ENCODE assay signal across 1 cellular context in genomic region chr16:4350787-4351659, GRCh38.
A peak's percentile ranks its signal among the peaks of the same experiment; 100 is the strongest.
TF ChIP-seq lines count a peak whose summit lies in the region.

PAM16 (minus strand) TSS chr16:4351321; CDS start chr16:4351234, 87 bp downstream.

TF ChIP-seq in K562, 482 proteins besides CTCF, POLR2A, EP300 and RAD21 (continued from another document and continues in another):
- TF ChIP-seq UBTF (IDR thresholded peaks at IDR 0.05; ENCODE audit: borderline replicate concordance in 1 of 2, low read depth in 2 of 2, low read length in 2 of 2) (no peak), MNT (conservative IDR thresholded peaks at IDR 0.05) (peak; percentile 47 to 69), ATF1 (CRISPR knock-in tag; IDR thresholded peaks at IDR 0.05) (peak; percentile 7; the same call in 1 of the 2 replicates), ATF1 (tag; IDR thresholded peaks at IDR 0.05) (0 out of 2 replicates have a peak, but pooled peaks have one; percentile 24), KDM5B (IDR thresholded peaks at IDR 0.05; ENCODE audit: insufficient replicate concordance, low read depth, low read length) (peak; percentile 49), ELK1 (CRISPR knock-in tag; IDR thresholded peaks at IDR 0.05) (no peak), ZBTB12 (CRISPR knock-in tag; IDR thresholded peaks at IDR 0.05) (no peak), TFAP4 (CRISPR knock-in tag; IDR thresholded peaks at IDR 0.05; ENCODE audit: borderline replicate concordance) (peak; percentile 61), PPARD (CRISPR knock-in tag; IDR thresholded peaks at IDR 0.05) (no peak), ZNF512 (tag; IDR thresholded peaks at IDR 0.05) (no peak), ZNF232 (CRISPR knock-in tag; IDR thresholded peaks at IDR 0.05) (0 out of 2 replicates have a peak, but pooled peaks have one; percentile 25), HDAC1 (IDR thresholded peaks at IDR 0.05) (peak in 1 of 2 experiments; percentile 83; a peak in 2 of 4 replicates), MEF2D (tag; conservative IDR thresholded peaks at IDR 0.05; ENCODE audit: low read depth) (no peak), ZC3H8 (IDR thresholded peaks at IDR 0.05) (no peak), EWSR1 (IDR thresholded peaks at IDR 0.05; ENCODE audit: borderline replicate concordance, low read depth, partially characterized antibody) (no peak), BCOR (IDR thresholded peaks at IDR 0.05) (no peak), HNRNPL (IDR thresholded peaks at IDR 0.05; ENCODE audit: low read depth, low read length) (0 out of 2 replicates have a peak, but pooled peaks have one; percentile 21), POLR2AphosphoS5 (IDR thresholded peaks at IDR 0.05; ENCODE audit: control insufficient read depth, insufficient read depth, low read depth, low read length) (peak; percentile 78), ELF4 (CRISPR knock-in tag; IDR thresholded peaks at IDR 0.05) (0 out of 2 replicates have a peak, but pooled peaks have one; percentile 19), SIN3B (IDR thresholded peaks at IDR 0.05; ENCODE audit: low read depth) (peak; percentile 24; the same call in 1 of the 2 replicates), GABPB2 (CRISPR knock-in tag; conservative IDR thresholded peaks at IDR 0.05) (no peak), ESRRA (IDR thresholded peaks at IDR 0.05; ENCODE audit: borderline replicate concordance, low read depth) (peak; percentile 38; the same call in 1 of the 2 replicates), NFRKB (IDR thresholded peaks at IDR 0.05; ENCODE audit: low read depth) (no peak), TBP (optimal IDR thresholded peaks at IDR 0.05; ENCODE audit: low read depth, low read length) (peak; percentile 76), CBFA2T2 (conservative IDR thresholded peaks at IDR 0.05) (no peak), PCBP1 (IDR thresholded peaks at IDR 0.05; ENCODE audit: low read depth, low read length, poor library complexity, severe bottlenecking) (peak; percentile 61), HMBOX1 (IDR thresholded peaks at IDR 0.05) (no peak), CREB3L1 (IDR thresholded peaks at IDR 0.05; ENCODE audit: borderline replicate concordance, low read depth) (no peak; the same call in 1 of the 2 replicates), NKRF (IDR thresholded peaks at IDR 0.05; ENCODE audit: borderline replicate concordance) (peak; percentile 43; the same call in 1 of the 2 replicates), GATAD2B (IDR thresholded peaks at IDR 0.05; ENCODE audit: borderline replicate concordance) (no peak), ZBTB33 (CRISPR knock-in tag; IDR thresholded peaks at IDR 0.05) (peak; percentile 47; the same call in 1 of the 2 replicates), ZBTB11 (CRISPR knock-in tag; IDR thresholded peaks at IDR 0.05) (0 out of 6 replicates have a peak, but pooled peaks of 1 of the 3 experiments have one; percentile 21), SMAD1 (IDR thresholded peaks at IDR 0.05; ENCODE audit: low read depth, low read length, partially characterized antibody) (peak; percentile 62), MYNN (IDR thresholded peaks at IDR 0.05) (no peak), MYNN (CRISPR knock-in tag; IDR thresholded peaks at IDR 0.05) (no peak), LCOR (CRISPR knock-in tag; IDR thresholded peaks at IDR 0.05) (no peak), MTF1 (CRISPR knock-in tag; IDR thresholded peaks at IDR 0.05; ENCODE audit: borderline replicate concordance) (no peak), HNRNPK (IDR thresholded peaks at IDR 0.05; ENCODE audit: low read depth, low read length, poor library complexity, severe bottlenecking) (no peak), ERF (CRISPR knock-in tag; IDR thresholded peaks at IDR 0.05) (peak; percentile 37; the same call in 1 of the 2 replicates), MYBL2 (IDR thresholded peaks at IDR 0.05; ENCODE audit: low read depth) (no peak), MYBL2 (CRISPR knock-in tag; IDR thresholded peaks at IDR 0.05; ENCODE audit: borderline replicate concordance) (no peak), BRF1 (IDR thresholded peaks at IDR 0.05; ENCODE audit: borderline replicate concordance, extremely low read depth, insufficient read length) (no peak), SUPT5H (IDR thresholded peaks at IDR 0.05) (peak; percentile 56)
